8 cellular contexts compared by ENCODE assay signal in genomic region chr2:73112026-73112912, GRCh38. TPM values are rescaled to one million over a fixed set of nuclear protein-coding genes. Genes with fewer than 3 reads are reported as not detected.
DNase-seq lines count a peak whose midpoint lies in the region; ATAC-seq and TF ChIP-seq lines count a peak whose summit lies in the region.

No MANE protein-coding gene starts in this region.

- peak overlapping the region; percentile 65 for H3K27ac Mint-ChIP-seq in endodermal cell

- peaks cover 26% of the 10 kb centered on the region for H3K27me3 Mint-ChIP-seq in endodermal cell (ENCODE audit: insufficient read depth)

- H3K4me1 Mint-ChIP-seq in endodermal cell, result peaks cover 11% of the 10 kb centered on the region

- peak in 1 of 2 donors; percentile 56 for TF ChIP-seq POLR2A in tibial nerve (IDR thresholded peaks at IDR 0.05)

- H3K27me3 ChIP-seq in endodermal cell (ENCODE audit: control insufficient read depth, insufficient read depth, low read length, poor library complexity, severe bottlenecking) (no peaks in the 10 kb centered on the region), mononuclear cell (ENCODE audit: insufficient read depth, low read length) (peaks cover 36% of the 10 kb centered on the region), tibial nerve (no peaks in the 10 kb centered on the region)

- peak overlapping the region; percentile 69 for H3K9ac ChIP-seq in endodermal cell (ENCODE audit: extremely low read depth, low read length, poor library complexity, severe bottlenecking)

- peaks cover 2% of the 10 kb centered on the region for H3K36me3 Mint-ChIP-seq in endodermal cell (ENCODE audit: low read depth)

- DNase-seq in AG08396 (ENCODE audit: low spot score) (peak; percentile 49), UCSD-AML1 (lab: John Stamatoyannopoulos, UW; ENCODE audit: unreplicated experiment) (peak; percentile 50), endodermal cell (peak; percentile 80), tibial nerve (ENCODE audit: low spot score in 2 of 2) (no peak), occipital lobe (lab: John Stamatoyannopoulos, UW) (no peak)

- no peaks in the 10 kb centered on the region for H3K36me3 ChIP-seq in endodermal cell (ENCODE audit: control insufficient read depth, insufficient read depth, low read length)
- H3K36me3 ChIP-seq in tibial nerve, result no peaks in the 10 kb centered on the region

- TF ChIP-seq CTCF in endodermal cell (conservative IDR thresholded peaks at IDR 0.05) (peak; percentile 11), tibial nerve (IDR thresholded peaks at IDR 0.05) (peak in 1 of 5 experiments; percentile 16)

- no peak overlapping the region for H3K27ac ChIP-seq in endodermal cell (ENCODE audit: low read depth, low read length)
- H3K27ac ChIP-seq in tibial nerve, result peak overlapping the region; percentile 67 to 92 (median 86)

- H3K9me3 ChIP-seq in endodermal cell (ENCODE audit: control insufficient read depth, low read length), result peaks cover 8% of the 10 kb centered on the region
- H3K9me3 ChIP-seq in mononuclear cell (ENCODE audit: low read depth, low read length), result no peaks in the 10 kb centered on the region
- H3K9me3 ChIP-seq in tibial nerve, result no peaks in the 10 kb centered on the region

- no peak for TF ChIP-seq EP300 in tibial nerve (IDR thresholded peaks at IDR 0.05)

- H3K4me3 Mint-ChIP-seq in endodermal cell, result peak overlapping the region; percentile 72

- H3K4me1 ChIP-seq in endodermal cell (ENCODE audit: control insufficient read depth, insufficient read depth, low read length), result no peaks in the 10 kb centered on the region
- H3K4me1 ChIP-seq in mononuclear cell (ENCODE audit: insufficient read depth, low read length), result peaks cover 23% of the 10 kb centered on the region
- peaks cover 0 to 53% (median 15%) of the 10 kb centered on the region in 4 donors for H3K4me1 ChIP-seq in tibial nerve

- peak; percentile 30 for ATAC-seq in GM18909 (IDR thresholded peaks at IDR 0.05; ENCODE audit: poor library complexity, unreplicated experiment)
- peak; percentile 19 for ATAC-seq in HG03378 (IDR thresholded peaks at IDR 0.05; ENCODE audit: unreplicated experiment)

- WGBS in endodermal cell (ENCODE audit: insufficient coverage in 1 of 2, insufficient read length in 1 of 2), 2 experiments, result 1% methylated on average over 36 to 88 of the region's 88 CpGs
- WGBS in tibial nerve, 2 donors, result 4 to 6% methylated on average over 17 to 32 of the region's 88 CpGs

- H3K4me3 ChIP-seq in endodermal cell (ENCODE audit: low read length) (peak overlapping the region; percentile 87), mononuclear cell (ENCODE audit: low read length) (peak overlapping the region; percentile 42), tibial nerve (peak overlapping the region; percentile 57 to 92 (median 87))

- H3K9me3 Mint-ChIP-seq in endodermal cell, result peaks cover 6% of the 10 kb centered on the region

RNA-seq across cellular contexts. Expression of gene RAB11FIP5, which starts 0.5 kb away (rescaled TPM):
- total RNA-seq in endodermal cell (10 to 100 TPM; 12.1 to 17.3 TPM), mononuclear cell (14.5 TPM), tibial nerve (10 to 100 TPM; 35.7 to 40.4 (median 39.4) TPM), occipital lobe (7.5 TPM)
- 6.5 TPM for polyA plus RNA-seq in endodermal cell (2013, experiment 1 of 2)
- 5.5 TPM for polyA plus RNA-seq in endodermal cell (2013, experiment 2 of 2)

RNA-seq across cellular contexts. Expression of gene SFXN5, which starts 40.8 kb away (rescaled TPM):
- total RNA-seq in endodermal cell, result 10 to 100 TPM; 30.7 to 32.8 TPM
- 10.0 TPM for polyA plus RNA-seq in endodermal cell (2013, experiment 1 of 2)
- 13.1 TPM for polyA plus RNA-seq in endodermal cell (2013, experiment 2 of 2)
- total RNA-seq in mononuclear cell, result 8.9 TPM
- 10 to 100 TPM; 13.8 to 58.1 (median 21.7) TPM for total RNA-seq in tibial nerve
- 27.5 TPM for total RNA-seq in occipital lobe

Comparison
In these comparisons a context has a peak if more than half of its experiments do, and no peak if none do; other contexts are left out.
1. DNase-seq: peak in AG08396 (single experiment), UCSD-AML1 (single experiment) and endodermal cell (single experiment); none in tibial nerve (0 of 2) and occipital lobe (single experiment).
2. Peak in every context shown above with its lines, with median percentiles within 50 percentile points of each other: H3K4me3 ChIP-seq.